20 cellular contexts compared by ENCODE assay signal in the genomic region with DNA sequence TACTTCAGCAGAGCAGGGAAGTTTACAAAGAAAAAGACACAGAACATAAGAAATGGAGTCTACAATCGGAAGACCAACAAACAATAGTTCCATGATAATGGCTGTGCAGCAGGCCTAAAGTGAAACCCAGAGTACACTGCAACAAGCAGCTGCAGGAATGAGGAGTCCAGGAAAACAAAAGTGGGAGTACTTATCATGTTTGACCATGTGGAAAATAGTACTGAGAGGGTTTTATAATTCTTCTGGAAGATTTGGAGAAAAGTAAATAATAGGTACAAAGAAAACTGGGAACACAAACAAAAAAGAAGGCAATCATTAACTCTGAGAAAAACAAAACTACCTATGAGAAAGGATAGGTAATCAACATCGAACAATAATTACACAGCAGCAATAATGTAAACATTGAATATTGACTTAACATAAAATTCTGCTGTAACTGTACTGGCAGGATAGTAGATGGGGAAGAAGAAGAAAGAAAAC.
DNase-seq lines count a peak whose midpoint lies in the region; ATAC-seq, FAIRE-seq and TF ChIP-seq lines count a peak whose summit lies in the region.
"Had no signal": no experiment of that assay in that cellular context is flagged by ENCODE, and none has a peak within 500 bp of the region (broad histone marks: within the 10 kb centered on the region; RNA-seq: fewer than 3 reads in every experiment).

No MANE protein-coding gene starts in this region.

- H3K4me3 Mint-ChIP-seq in T-cell (no peak overlapping the region), chondrocyte (ENCODE audit: unreplicated experiment) (no peak overlapping the region)
- H3K4me3 Mint-ChIP-seq: B cell; CD4-positive, alpha-beta memory T cell had no signal

- ATAC-seq in activated naive CD4-positive, alpha-beta T cell treated with anti-CD3 and anti-CD28 coated beads, Interleukin-2, amount 50 U/mL, for 72 hours: no peak
- no peak for ATAC-seq in T-cell (replicated peaks in 1 of 4)
- ATAC-seq: Panc1, Right ventricle myocardium inferior, SK-N-SH treated with all-trans-retinoic acid at 6 μM for 48 hours had no signal

- DNase-seq in Caki2 (ENCODE audit: low read depth): peak; percentile 18
- DNase-seq in HuH-7.5 (ENCODE audit: low spot score): peak; percentile 36
- peak; percentile 43 for DNase-seq in renal cortical epithelial cell (ENCODE audit: low read depth)
- DNase-seq in activated naive CD4-positive, alpha-beta T cell treated with anti-CD3 and anti-CD28 coated beads, Interleukin-2, amount 50 U/mL, for 72 hours (ENCODE audit: low spot score in 2 of 2): no peak
- no peak for DNase-seq in T-cell
- DNase-seq in chondrocyte (ENCODE audit: low spot score): no peak
- DNase-seq: CD4-positive, alpha-beta memory T cell; DMS 273 treated with DMSO at 0.1 percent for 48 hours; EL; Karpas-422; NCI-H1436; NCI-H2081 treated with DMSO at 0.1 percent for 48 hours; NCI-H226; NCI-H526 had no signal

- TF ChIP-seq CTCF in chondrocyte (IDR thresholded peaks at IDR 0.05): no peak

- no peak overlapping the region for H3K27ac Mint-ChIP-seq in activated naive CD4-positive, alpha-beta T cell treated with anti-CD3 and anti-CD28 coated beads, Interleukin-2, amount 50 U/mL, for 72 hours
- H3K27ac Mint-ChIP-seq in T-cell (no peak overlapping the region), chondrocyte (ENCODE audit: unreplicated experiment) (no peak overlapping the region)
- H3K27ac Mint-ChIP-seq: B cell; CD4-positive, alpha-beta memory T cell had no signal

- no peaks in the 10 kb centered on the region for H3K27me3 Mint-ChIP-seq in T-cell
- H3K27me3 Mint-ChIP-seq in chondrocyte (ENCODE audit: low read depth): no peaks in the 10 kb centered on the region
- H3K27me3 Mint-ChIP-seq: B cell; CD4-positive, alpha-beta memory T cell had no signal

- peaks cover 0 to 6% of the 10 kb centered on the region in 2 donors for H3K9me3 Mint-ChIP-seq in activated naive CD4-positive, alpha-beta T cell treated with anti-CD3 and anti-CD28 coated beads, Interleukin-2, amount 50 U/mL, for 72 hours
- H3K9me3 Mint-ChIP-seq in T-cell (peaks cover 0 to 8% (median 4%) of the 10 kb centered on the region in 3 donors), chondrocyte (ENCODE audit: low read depth) (no peaks in the 10 kb centered on the region)

- H3K4me1 Mint-ChIP-seq in T-cell (no peaks in the 10 kb centered on the region), chondrocyte (ENCODE audit: low read depth) (no peaks in the 10 kb centered on the region)
- H3K4me1 Mint-ChIP-seq: B cell; CD4-positive, alpha-beta memory T cell had no signal

- peak; percentile 33 for FAIRE-seq in colon (lab: Jason Lieb, UNC)
- FAIRE-seq: H1 had no signal

- peaks cover 0 to 6% of the 10 kb centered on the region in 2 donors for H3K36me3 Mint-ChIP-seq in activated naive CD4-positive, alpha-beta T cell treated with anti-CD3 and anti-CD28 coated beads, Interleukin-2, amount 50 U/mL, for 72 hours
- H3K36me3 Mint-ChIP-seq in T-cell (no peaks in the 10 kb centered on the region), chondrocyte (ENCODE audit: low read depth) (peaks cover 10% of the 10 kb centered on the region)

- CTCF ChIA-PET in T-cell (lab: Charles Lee): no interaction called here

- in situ Hi-C loops in Caki2 (cut with HindIII; ENCODE audit: low pct_unique_long_range_greater_than_20kb, low sequenced_read_pairs): no loop called here

- POLR2A ChIA-PET in T-cell (lab: Charles Lee): no interaction called here

Comparison
In these comparisons a context has a peak if more than half of its experiments do, and no peak if none do; other contexts are left out.
1. DNase-seq: peak in Caki2 (single experiment), HuH-7.5 (single experiment) and renal cortical epithelial cell (single experiment); none in activated naive CD4-positive, alpha-beta T cell treated with anti-CD3 and anti-CD28 coated beads, Interleukin-2, amount 50 U/mL, for 72 hours (0 of 2), T-cell (0 of 34) and chondrocyte (single experiment).